Comparison of ENCODE assay signal across 1 cellular context in the genomic region with DNA sequence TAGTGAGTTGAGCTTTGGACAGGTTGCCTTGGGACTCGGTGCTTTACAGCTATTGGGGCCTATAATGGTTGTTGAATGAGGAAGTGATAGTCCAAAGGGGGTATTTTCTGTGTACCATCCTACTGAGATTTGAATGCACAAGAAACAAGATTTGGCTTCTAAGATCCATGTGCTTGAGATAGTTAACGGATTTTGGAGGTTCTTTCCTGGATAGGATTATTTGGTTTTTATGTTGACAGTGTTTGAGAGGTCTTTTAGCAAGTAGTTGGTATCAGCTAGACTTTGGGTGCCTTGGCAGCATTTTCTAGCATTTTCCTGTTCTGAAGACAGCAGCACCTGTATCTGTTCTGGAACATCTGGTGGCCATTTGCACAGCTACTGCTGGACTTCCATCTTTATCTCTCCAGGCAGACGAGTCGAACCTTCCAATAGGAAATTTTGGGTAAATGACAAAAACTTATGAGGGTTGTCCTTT.
A peak's percentile ranks its signal among the peaks of the same experiment; 100 is the strongest.
TF ChIP-seq lines count a peak whose summit lies in the region.

No MANE protein-coding gene starts in this region.

TF ChIP-seq in K562, 482 proteins besides CTCF, POLR2A, EP300 and RAD21 (continued from another document and continues in another):
- TF ChIP-seq ZNF609 (CRISPR knock-in tag; IDR thresholded peaks at IDR 0.05; ENCODE audit: borderline replicate concordance) (no peak), TEAD4 (IDR thresholded peaks at IDR 0.05; ENCODE audit: low read length) (peak; percentile 94), TEAD4 (CRISPR knock-in tag; IDR thresholded peaks at IDR 0.05; ENCODE audit: borderline replicate concordance) (no peak), GABPA (tag; conservative IDR thresholded peaks at IDR 0.05; ENCODE audit: low read depth) (no peak), PHB2 (IDR thresholded peaks at IDR 0.05; ENCODE audit: low read depth) (peak; percentile 72; the same call in 1 of the 2 replicates), RCOR1 (IDR thresholded peaks at IDR 0.05; ENCODE audit: borderline replicate concordance in 1 of 2, low read depth in 2 of 2, low read length in 2 of 2) (peak; percentile 41 to 66; a peak in 3 of 4 replicates), CREB1 (IDR thresholded peaks at IDR 0.05) (0 out of 2 replicates have a peak, but pooled peaks have one; percentile 23), CREB1 (CRISPR knock-in tag; IDR thresholded peaks at IDR 0.05) (no peak), MTA3 (IDR thresholded peaks at IDR 0.05; ENCODE audit: borderline replicate concordance) (peak; percentile 41; the same call in 1 of the 2 replicates), MECOM (CRISPR knock-in tag; IDR thresholded peaks at IDR 0.05) (0 out of 2 replicates have a peak, but pooled peaks have one; percentile 69), NKRF (IDR thresholded peaks at IDR 0.05; ENCODE audit: borderline replicate concordance) (0 out of 2 replicates have a peak, but pooled peaks have one; percentile 30), MCM2 (IDR thresholded peaks at IDR 0.05; ENCODE audit: low read depth) (no peak), HDAC2 (IDR thresholded peaks at IDR 0.05) (peak; percentile 67), MTA2 (IDR thresholded peaks at IDR 0.05; ENCODE audit: low read depth) (peak; percentile 87), ZNF592 (IDR thresholded peaks at IDR 0.05) (peak; percentile 86), CREB3 (tag; conservative IDR thresholded peaks at IDR 0.05; ENCODE audit: low read depth) (peak; percentile 57; the same call in 1 of the 2 replicates), DMBX1 (CRISPR knock-in tag; IDR thresholded peaks at IDR 0.05; ENCODE audit: borderline replicate concordance) (peak; percentile 80), SLC30A9 (CRISPR knock-in tag; IDR thresholded peaks at IDR 0.05) (no peak), FOXA1 (IDR thresholded peaks at IDR 0.05; ENCODE audit: borderline replicate concordance) (no peak), PML (IDR thresholded peaks at IDR 0.05; ENCODE audit: low read length) (peak; percentile 66), ZNF589 (CRISPR knock-in tag; IDR thresholded peaks at IDR 0.05; ENCODE audit: low read depth) (0 out of 2 replicates have a peak, but pooled peaks have one; percentile 53), LEF1 (IDR thresholded peaks at IDR 0.05) (peak; percentile 70; the same call in 1 of the 2 replicates), PYGO2 (tag; IDR thresholded peaks at IDR 0.05) (no peak), ZNF717 (CRISPR knock-in tag; IDR thresholded peaks at IDR 0.05) (no peak), SOX6 (IDR thresholded peaks at IDR 0.05) (peak; percentile 80), NR2F6 (CRISPR knock-in tag; IDR thresholded peaks at IDR 0.05) (no peak), NBN (IDR thresholded peaks at IDR 0.05; ENCODE audit: low read depth) (no peak), ELF4 (CRISPR knock-in tag; IDR thresholded peaks at IDR 0.05) (peak; percentile 43; the same call in 1 of the 2 replicates), NFYB (IDR thresholded peaks at IDR 0.05; ENCODE audit: extremely low read depth, insufficient read length) (peak; percentile 74), TBL1XR1 (IDR thresholded peaks at IDR 0.05; ENCODE audit: low read length in 2 of 2) (peak in 1 of 2 experiments; percentile 66; a peak in 1 of 4 replicates), HNRNPUL1 (IDR thresholded peaks at IDR 0.05; ENCODE audit: low read length) (no peak), ZC3H8 (IDR thresholded peaks at IDR 0.05) (no peak), TEAD1 (CRISPR knock-in tag; IDR thresholded peaks at IDR 0.05) (no peak), ETS2 (tag; IDR thresholded peaks at IDR 0.05; ENCODE audit: borderline replicate concordance, poor library complexity, severe bottlenecking) (no peak), PTTG1 (tag; IDR thresholded peaks at IDR 0.05; ENCODE audit: low read depth) (peak; percentile 30; the same call in 1 of the 2 replicates), HOMEZ (CRISPR knock-in tag; IDR thresholded peaks at IDR 0.05) (no peak; the same call in 1 of the 2 replicates), SMARCC2 (IDR thresholded peaks at IDR 0.05; ENCODE audit: low read depth) (peak; percentile 82), DNMT1 (IDR thresholded peaks at IDR 0.05) (0 out of 2 replicates have a peak, but pooled peaks have one; percentile 38), CBFA2T3 (IDR thresholded peaks at IDR 0.05) (peak; percentile 96)
- TF ChIP-seq, protein P1, sequence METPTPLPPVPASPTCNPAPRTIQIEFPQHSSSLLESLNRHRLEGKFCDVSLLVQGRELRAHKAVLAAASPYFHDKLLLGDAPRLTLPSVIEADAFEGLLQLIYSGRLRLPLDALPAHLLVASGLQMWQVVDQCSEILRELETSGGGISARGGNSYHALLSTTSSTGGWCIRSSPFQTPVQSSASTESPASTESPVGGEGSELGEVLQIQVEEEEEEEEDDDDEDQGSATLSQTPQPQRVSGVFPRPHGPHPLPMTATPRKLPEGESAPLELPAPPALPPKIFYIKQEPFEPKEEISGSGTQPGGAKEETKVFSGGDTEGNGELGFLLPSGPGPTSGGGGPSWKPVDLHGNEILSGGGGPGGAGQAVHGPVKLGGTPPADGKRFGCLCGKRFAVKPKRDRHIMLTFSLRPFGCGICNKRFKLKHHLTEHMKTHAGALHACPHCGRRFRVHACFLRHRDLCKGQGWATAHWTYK (CRISPR knock-in tag; IDR thresholded peaks at IDR 0.05): 0 out of 2 replicates have a peak, but pooled peaks have one; percentile 58
- TF ChIP-seq, protein P2, sequence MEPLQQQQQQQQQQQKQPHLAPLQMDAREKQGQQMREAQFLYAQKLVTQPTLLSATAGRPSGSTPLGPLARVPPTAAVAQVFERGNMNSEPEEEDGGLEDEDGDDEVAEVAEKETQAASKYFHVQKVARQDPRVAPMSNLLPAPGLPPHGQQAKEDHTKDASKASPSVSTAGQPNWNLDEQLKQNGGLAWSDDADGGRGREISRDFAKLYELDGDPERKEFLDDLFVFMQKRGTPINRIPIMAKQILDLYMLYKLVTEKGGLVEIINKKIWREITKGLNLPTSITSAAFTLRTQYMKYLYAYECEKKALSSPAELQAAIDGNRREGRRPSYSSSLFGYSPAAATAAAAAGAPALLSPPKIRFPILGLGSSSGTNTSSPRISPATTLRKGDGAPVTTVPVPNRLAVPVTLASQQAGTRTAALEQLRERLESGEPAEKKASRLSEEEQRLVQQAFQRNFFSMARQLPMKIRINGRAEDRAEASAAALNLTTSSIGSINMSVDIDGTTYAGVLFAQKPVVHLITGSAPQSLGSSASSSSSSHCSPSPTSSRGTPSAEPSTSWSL (CRISPR knock-in tag; IDR thresholded peaks at IDR 0.05; ENCODE audit: borderline replicate concordance): no peak
- TF ChIP-seq, protein P3, sequence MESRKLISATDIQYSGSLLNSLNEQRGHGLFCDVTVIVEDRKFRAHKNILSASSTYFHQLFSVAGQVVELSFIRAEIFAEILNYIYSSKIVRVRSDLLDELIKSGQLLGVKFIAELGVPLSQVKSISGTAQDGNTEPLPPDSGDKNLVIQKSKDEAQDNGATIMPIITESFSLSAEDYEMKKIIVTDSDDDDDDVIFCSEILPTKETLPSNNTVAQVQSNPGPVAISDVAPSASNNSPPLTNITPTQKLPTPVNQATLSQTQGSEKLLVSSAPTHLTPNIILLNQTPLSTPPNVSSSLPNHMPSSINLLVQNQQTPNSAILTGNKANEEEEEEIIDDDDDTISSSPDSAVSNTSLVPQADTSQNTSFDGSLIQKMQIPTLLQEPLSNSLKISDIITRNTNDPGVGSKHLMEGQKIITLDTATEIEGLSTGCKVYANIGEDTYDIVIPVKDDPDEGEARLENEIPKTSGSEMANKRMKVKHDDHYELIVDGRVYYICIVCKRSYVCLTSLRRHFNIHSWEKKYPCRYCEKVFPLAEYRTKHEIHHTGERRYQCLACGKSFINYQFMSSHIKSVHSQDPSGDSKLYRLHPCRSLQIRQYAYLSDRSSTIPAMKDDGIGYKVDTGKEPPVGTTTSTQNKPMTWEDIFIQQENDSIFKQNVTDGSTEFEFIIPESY (CRISPR knock-in tag; IDR thresholded peaks at IDR 0.05): no peak
